1 cellular context compared by ENCODE assay signal in the genomic region with DNA sequence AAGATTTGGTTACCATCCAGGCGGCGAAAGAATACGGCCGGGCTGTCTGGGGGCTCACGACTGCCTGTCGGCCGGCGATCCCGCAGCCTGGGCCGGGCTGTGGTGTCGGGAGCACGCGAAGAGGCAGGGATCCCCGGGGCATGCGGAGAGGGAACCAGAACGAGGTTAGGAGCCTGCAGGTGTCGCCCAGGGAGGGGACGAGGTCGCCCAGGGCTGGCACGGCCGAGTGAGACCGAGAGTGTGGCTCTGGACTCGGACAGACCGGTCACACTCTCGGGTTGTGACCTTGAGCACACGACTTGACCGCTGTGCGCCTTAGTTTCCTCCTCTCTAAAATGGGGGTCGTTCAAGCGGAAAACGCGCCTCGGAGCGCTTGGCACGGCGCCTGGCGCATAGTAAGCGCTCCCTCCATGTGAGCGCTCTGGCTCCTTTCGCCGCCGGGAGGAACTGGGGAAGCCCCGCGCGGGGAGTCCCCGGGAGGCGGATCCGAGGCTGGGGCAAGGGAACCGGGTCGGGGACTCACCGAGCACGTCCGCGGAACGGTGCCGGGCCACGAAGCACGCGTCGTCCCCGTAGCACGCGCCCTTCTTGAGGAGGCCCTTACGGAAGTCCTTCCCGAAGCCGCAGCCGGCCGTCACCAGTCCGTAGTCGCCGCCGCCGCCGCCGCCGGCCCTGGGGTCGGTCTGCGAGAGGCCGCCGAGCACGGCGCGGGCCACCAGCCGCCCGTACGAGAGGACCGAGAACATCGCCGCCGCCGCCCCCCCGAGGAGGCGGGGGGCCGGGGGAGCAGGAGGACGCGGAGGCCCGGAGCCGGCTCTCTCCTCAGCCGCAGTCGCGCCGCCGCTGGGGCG.
TF ChIP-seq lines count a peak whose summit lies in the region.

No MANE protein-coding gene starts in this region.

TF ChIP-seq in HepG2, 621 proteins besides CTCF, POLR2A, EP300 and RAD21 (continued from another document and continues in another):
- TF ChIP-seq, protein P1, sequence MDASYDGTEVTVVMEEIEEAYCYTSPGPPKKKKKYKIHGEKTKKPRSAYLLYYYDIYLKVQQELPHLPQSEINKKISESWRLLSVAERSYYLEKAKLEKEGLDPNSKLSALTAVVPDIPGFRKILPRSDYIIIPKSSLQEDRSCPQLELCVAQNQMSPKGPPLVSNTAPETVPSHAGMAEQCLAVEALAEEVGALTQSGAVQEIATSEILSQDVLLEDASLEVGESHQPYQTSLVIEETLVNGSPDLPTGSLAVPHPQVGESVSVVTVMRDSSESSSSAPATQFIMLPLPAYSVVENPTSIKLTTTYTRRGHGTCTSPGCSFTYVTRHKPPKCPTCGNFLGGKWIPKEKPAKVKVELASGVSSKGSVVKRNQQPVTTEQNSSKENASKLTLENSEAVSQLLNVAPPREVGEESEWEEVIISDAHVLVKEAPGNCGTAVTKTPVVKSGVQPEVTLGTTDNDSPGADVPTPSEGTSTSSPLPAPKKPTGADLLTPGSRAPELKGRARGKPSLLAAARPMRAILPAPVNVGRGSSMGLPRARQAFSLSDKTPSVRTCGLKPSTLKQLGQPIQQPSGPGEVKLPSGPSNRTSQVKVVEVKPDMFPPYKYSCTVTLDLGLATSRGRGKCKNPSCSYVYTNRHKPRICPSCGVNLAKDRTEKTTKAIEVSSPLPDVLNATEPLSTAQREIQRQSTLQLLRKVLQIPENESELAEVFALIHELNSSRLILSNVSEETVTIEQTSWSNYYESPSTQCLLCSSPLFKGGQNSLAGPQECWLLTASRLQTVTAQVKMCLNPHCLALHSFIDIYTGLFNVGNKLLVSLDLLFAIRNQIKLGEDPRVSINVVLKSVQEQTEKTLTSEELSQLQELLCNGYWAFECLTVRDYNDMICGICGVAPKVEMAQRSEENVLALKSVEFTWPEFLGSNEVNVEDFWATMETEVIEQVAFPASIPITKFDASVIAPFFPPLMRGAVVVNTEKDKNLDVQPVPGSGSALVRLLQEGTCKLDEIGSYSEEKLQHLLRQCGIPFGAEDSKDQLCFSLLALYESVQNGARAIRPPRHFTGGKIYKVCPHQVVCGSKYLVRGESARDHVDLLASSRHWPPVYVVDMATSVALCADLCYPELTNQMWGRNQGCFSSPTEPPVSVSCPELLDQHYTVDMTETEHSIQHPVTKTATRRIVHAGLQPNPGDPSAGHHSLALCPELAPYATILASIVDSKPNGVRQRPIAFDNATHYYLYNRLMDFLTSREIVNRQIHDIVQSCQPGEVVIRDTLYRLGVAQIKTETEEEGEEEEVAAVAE (CRISPR knock-in tag; IDR thresholded peaks at IDR 0.05; ENCODE audit: borderline replicate concordance) = no peak
- TF ChIP-seq MXI1 (IDR thresholded peaks at IDR 0.05; ENCODE audit: borderline replicate concordance, low read depth, low read length) (no peak), BRCA1 (CRISPR knock-in tag; IDR thresholded peaks at IDR 0.05) (no peak), POLR2AphosphoS2 (IDR thresholded peaks at IDR 0.05; ENCODE audit: low read depth, low read length) (no peak), ARNTL (CRISPR knock-in tag; IDR thresholded peaks at IDR 0.05) (no peak), ELF4 (CRISPR knock-in tag; IDR thresholded peaks at IDR 0.05; ENCODE audit: borderline replicate concordance) (no peak), ZNF772 (CRISPR knock-in tag; IDR thresholded peaks at IDR 0.05) (no peak; the same call in 1 of the 2 replicates), SOX6 (IDR thresholded peaks at IDR 0.05) (no peak), SOX6 (CRISPR knock-in tag; IDR thresholded peaks at IDR 0.05) (no peak), ZBTB8A (CRISPR knock-in tag; IDR thresholded peaks at IDR 0.05; ENCODE audit: borderline replicate concordance, low read depth) (no peak), ZNF782 (CRISPR knock-in tag; IDR thresholded peaks at IDR 0.05; ENCODE audit: borderline replicate concordance) (no peak), ZNF350 (CRISPR knock-in tag; IDR thresholded peaks at IDR 0.05; ENCODE audit: borderline replicate concordance, low read depth) (peak; percentile 63; the same call in 1 of the 2 replicates), KMT2B (CRISPR knock-in tag; IDR thresholded peaks at IDR 0.05) (peak; percentile 60), ZMYM4 (CRISPR knock-in tag; IDR thresholded peaks at IDR 0.05) (peak; percentile 39; the same call in 1 of the 2 replicates), RARA (CRISPR knock-in tag; IDR thresholded peaks at IDR 0.05) (no peak), KAT2B (IDR thresholded peaks at IDR 0.05; ENCODE audit: borderline replicate concordance, low read depth, low read length) (no peak), ZNF260 (CRISPR knock-in tag; IDR thresholded peaks at IDR 0.05; ENCODE audit: borderline replicate concordance, low read depth) (no peak), BORCS8-MEF2B (CRISPR knock-in tag; IDR thresholded peaks at IDR 0.05) (no peak), DNMT1 (CRISPR knock-in tag; IDR thresholded peaks at IDR 0.05) (no peak), ZNF484 (CRISPR knock-in tag; IDR thresholded peaks at IDR 0.05; ENCODE audit: borderline replicate concordance, low read depth) (no peak), ZNF333 (CRISPR knock-in tag; IDR thresholded peaks at IDR 0.05; ENCODE audit: borderline replicate concordance) (no peak), MYC (CRISPR knock-in tag; IDR thresholded peaks at IDR 0.05; ENCODE audit: borderline replicate concordance) (peak; percentile 70; the same call in 1 of the 2 replicates), ZNF180 (CRISPR knock-in tag; IDR thresholded peaks at IDR 0.05; ENCODE audit: borderline replicate concordance, low read depth) (no peak), TBX3 (IDR thresholded peaks at IDR 0.05; ENCODE audit: borderline replicate concordance) (no peak), ATRX (CRISPR knock-in tag; IDR thresholded peaks at IDR 0.05; ENCODE audit: borderline replicate concordance) (no peak), HNRNPLL (IDR thresholded peaks at IDR 0.05; ENCODE audit: low read depth, low read length, poor library complexity, severe bottlenecking) (peak; percentile 35), ZNF331 (CRISPR knock-in tag; IDR thresholded peaks at IDR 0.05) (no peak), RXRB (CRISPR knock-in tag; IDR thresholded peaks at IDR 0.05; ENCODE audit: borderline replicate concordance) (no peak), HOXA3 (CRISPR knock-in tag; IDR thresholded peaks at IDR 0.05) (peak; percentile 45; the same call in 1 of the 2 replicates), ZNF101 (CRISPR knock-in tag; IDR thresholded peaks at IDR 0.05; ENCODE audit: borderline replicate concordance, low read depth) (no peak), TGIF2 (CRISPR knock-in tag; IDR thresholded peaks at IDR 0.05) (0 out of 2 replicates have a peak, but pooled peaks have one; percentile 35), SRY (CRISPR knock-in tag; IDR thresholded peaks at IDR 0.05) (peak; percentile 94), PLRG1 (conservative IDR thresholded peaks at IDR 0.05) (no peak), BRD4 (CRISPR knock-in tag; IDR thresholded peaks at IDR 0.05) (peak; percentile 40; the same call in 1 of the 2 replicates), ZNF674 (CRISPR knock-in tag; IDR thresholded peaks at IDR 0.05; ENCODE audit: low read depth) (no peak), SP5 (CRISPR knock-in tag; IDR thresholded peaks at IDR 0.05; ENCODE audit: borderline replicate concordance, low read depth) (no peak), ZNF430 (CRISPR knock-in tag; IDR thresholded peaks at IDR 0.05) (no peak), ZNF670 (CRISPR knock-in tag; IDR thresholded peaks at IDR 0.05; ENCODE audit: borderline replicate concordance) (no peak), CHD2 (IDR thresholded peaks at IDR 0.05; ENCODE audit: low read depth, low read length) (no peak)
- TF ChIP-seq, protein P2, sequence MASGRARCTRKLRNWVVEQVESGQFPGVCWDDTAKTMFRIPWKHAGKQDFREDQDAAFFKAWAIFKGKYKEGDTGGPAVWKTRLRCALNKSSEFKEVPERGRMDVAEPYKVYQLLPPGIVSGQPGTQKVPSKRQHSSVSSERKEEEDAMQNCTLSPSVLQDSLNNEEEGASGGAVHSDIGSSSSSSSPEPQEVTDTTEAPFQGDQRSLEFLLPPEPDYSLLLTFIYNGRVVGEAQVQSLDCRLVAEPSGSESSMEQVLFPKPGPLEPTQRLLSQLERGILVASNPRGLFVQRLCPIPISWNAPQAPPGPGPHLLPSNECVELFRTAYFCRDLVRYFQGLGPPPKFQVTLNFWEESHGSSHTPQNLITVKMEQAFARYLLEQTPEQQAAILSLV (CRISPR knock-in tag; IDR thresholded peaks at IDR 0.05; ENCODE audit: borderline replicate concordance) = peak; percentile 53; the same call in 1 of the 2 replicates
- TF ChIP-seq, protein P3, sequence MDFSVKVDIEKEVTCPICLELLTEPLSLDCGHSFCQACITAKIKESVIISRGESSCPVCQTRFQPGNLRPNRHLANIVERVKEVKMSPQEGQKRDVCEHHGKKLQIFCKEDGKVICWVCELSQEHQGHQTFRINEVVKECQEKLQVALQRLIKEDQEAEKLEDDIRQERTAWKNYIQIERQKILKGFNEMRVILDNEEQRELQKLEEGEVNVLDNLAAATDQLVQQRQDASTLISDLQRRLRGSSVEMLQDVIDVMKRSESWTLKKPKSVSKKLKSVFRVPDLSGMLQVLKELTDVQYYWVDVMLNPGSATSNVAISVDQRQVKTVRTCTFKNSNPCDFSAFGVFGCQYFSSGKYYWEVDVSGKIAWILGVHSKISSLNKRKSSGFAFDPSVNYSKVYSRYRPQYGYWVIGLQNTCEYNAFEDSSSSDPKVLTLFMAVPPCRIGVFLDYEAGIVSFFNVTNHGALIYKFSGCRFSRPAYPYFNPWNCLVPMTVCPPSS (IDR thresholded peaks at IDR 0.05) = no peak
- TF ChIP-seq, protein P4, sequence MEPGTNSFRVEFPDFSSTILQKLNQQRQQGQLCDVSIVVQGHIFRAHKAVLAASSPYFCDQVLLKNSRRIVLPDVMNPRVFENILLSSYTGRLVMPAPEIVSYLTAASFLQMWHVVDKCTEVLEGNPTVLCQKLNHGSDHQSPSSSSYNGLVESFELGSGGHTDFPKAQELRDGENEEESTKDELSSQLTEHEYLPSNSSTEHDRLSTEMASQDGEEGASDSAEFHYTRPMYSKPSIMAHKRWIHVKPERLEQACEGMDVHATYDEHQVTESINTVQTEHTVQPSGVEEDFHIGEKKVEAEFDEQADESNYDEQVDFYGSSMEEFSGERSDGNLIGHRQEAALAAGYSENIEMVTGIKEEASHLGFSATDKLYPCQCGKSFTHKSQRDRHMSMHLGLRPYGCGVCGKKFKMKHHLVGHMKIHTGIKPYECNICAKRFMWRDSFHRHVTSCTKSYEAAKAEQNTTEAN (CRISPR knock-in tag; conservative IDR thresholded peaks at IDR 0.05) = 0 out of 2 replicates have a peak, but pooled peaks have one; percentile 46
- TF ChIP-seq, protein P5, sequence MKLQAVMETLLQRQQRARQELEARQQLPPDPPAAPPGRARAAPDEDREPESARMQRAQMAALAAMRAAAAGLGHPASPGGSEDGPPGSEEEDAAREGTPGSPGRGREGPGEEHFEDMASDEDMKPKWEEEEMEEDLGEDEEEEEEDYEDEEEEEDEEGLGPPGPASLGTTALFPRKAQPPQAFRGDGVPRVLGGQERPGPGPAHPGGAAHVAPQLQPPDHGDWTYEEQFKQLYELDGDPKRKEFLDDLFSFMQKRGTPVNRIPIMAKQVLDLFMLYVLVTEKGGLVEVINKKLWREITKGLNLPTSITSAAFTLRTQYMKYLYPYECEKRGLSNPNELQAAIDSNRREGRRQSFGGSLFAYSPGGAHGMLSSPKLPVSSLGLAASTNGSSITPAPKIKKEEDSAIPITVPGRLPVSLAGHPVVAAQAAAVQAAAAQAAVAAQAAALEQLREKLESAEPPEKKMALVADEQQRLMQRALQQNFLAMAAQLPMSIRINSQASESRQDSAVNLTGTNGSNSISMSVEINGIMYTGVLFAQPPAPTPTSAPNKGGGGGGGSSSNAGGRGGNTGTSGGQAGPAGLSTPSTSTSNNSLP (IDR thresholded peaks at IDR 0.05; ENCODE audit: low read depth, low read length) = no peak
- TF ChIP-seq, protein P6, sequence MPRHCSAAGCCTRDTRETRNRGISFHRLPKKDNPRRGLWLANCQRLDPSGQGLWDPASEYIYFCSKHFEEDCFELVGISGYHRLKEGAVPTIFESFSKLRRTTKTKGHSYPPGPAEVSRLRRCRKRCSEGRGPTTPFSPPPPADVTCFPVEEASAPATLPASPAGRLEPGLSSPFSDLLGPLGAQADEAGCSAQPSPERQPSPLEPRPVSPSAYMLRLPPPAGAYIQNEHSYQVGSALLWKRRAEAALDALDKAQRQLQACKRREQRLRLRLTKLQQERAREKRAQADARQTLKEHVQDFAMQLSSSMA (CRISPR knock-in tag; IDR thresholded peaks at IDR 0.05) = no peak
- TF ChIP-seq, protein P7, sequence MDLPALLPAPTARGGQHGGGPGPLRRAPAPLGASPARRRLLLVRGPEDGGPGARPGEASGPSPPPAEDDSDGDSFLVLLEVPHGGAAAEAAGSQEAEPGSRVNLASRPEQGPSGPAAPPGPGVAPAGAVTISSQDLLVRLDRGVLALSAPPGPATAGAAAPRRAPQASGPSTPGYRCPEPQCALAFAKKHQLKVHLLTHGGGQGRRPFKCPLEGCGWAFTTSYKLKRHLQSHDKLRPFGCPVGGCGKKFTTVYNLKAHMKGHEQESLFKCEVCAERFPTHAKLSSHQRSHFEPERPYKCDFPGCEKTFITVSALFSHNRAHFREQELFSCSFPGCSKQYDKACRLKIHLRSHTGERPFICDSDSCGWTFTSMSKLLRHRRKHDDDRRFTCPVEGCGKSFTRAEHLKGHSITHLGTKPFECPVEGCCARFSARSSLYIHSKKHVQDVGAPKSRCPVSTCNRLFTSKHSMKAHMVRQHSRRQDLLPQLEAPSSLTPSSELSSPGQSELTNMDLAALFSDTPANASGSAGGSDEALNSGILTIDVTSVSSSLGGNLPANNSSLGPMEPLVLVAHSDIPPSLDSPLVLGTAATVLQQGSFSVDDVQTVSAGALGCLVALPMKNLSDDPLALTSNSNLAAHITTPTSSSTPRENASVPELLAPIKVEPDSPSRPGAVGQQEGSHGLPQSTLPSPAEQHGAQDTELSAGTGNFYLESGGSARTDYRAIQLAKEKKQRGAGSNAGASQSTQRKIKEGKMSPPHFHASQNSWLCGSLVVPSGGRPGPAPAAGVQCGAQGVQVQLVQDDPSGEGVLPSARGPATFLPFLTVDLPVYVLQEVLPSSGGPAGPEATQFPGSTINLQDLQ (CRISPR knock-in tag; IDR thresholded peaks at IDR 0.05) = 0 out of 2 replicates have a peak, but pooled peaks have one; percentile 60
- TF ChIP-seq, protein P8, sequence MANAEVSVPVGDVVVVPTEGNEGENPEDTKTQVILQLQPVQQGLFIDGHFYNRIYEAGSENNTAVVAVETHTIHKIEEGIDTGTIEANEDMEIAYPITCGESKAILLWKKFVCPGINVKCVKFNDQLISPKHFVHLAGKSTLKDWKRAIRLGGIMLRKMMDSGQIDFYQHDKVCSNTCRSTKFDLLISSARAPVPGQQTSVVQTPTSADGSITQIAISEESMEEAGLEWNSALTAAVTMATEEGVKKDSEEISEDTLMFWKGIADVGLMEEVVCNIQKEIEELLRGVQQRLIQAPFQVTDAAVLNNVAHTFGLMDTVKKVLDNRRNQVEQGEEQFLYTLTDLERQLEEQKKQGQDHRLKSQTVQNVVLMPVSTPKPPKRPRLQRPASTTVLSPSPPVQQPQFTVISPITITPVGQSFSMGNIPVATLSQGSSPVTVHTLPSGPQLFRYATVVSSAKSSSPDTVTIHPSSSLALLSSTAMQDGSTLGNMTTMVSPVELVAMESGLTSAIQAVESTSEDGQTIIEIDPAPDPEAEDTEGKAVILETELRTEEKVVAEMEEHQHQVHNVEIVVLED (CRISPR knock-in tag; IDR thresholded peaks at IDR 0.05; ENCODE audit: borderline replicate concordance) = peak; percentile 28; the same call in 1 of the 2 replicates
- TF ChIP-seq, protein P9, sequence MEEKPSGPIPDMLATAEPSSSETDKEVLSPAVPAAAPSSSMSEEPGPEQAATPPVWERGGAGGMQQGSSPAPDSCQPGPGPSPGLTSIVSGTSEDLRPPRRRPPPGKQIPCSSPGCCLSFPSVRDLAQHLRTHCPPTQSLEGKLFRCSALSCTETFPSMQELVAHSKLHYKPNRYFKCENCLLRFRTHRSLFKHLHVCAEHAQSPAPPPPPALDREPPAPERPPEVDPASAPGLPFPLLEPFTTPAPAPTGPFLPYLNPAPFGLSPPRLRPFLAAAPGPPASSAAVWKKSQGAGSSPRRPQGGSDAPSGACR (CRISPR knock-in tag; IDR thresholded peaks at IDR 0.05) = 0 out of 2 replicates have a peak, but pooled peaks have one; percentile 23
